ENCODE assay signal across 8 cellular contexts in the genomic region with DNA sequence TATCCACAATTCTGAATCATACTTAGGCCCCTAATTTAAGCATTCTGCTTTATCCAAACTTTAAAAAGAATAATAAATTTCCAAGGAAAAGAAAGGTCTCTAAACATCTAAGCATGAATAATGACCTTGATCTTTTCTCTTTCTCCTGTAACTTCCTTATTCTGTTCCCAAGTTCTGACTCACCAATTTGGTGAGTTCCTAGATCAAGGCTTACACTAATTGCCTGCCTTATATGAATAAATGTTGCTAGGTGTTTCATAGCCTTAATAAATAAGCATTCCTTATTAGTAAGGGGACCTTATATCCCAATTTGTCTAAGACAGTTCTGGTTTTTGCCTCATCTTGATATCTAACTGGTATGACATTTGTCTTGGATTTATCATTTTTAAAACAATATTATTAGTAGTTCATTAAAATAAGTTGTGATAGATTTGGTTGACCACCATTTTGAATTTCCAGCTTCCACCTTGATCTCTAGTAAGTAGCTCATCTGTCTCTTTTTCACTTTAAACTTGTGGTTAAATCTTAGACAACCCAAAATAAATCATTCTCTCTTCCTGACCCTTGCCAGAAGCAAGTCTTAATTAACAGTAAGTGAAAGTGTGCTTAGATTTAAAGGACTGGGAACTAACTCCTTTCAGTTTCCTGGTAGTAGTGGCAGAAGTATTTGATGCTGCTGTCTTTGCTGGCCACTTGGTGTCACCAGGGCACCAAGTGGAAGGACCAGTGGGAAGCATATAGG.
DNase-seq lines count a peak whose midpoint lies in the region; ATAC-seq and TF ChIP-seq lines count a peak whose summit lies in the region.

No MANE protein-coding gene starts in this region.

- CTCF ChIA-PET in activated CD8-positive, alpha-beta T cell treated with anti-CD3 and anti-CD28 coated beads for 36 hours (lab: Charles Lee) = interaction anchor here (0.7 to 2.5 kb wide), 10 partner anchors 11 to 345 kb away, joined by 3 to 11 read pairs (median 4); a partner anchor contains a TSS
- CTCF ChIA-PET in activated CD8-positive, alpha-beta T cell treated with anti-CD3 and anti-CD28 coated beads, Interleukin-2, amount 10 ng/mL, durations not matched to agents 7 days and 5 days (lab: Charles Lee) = interaction anchor here (0.8 to 2.4 kb wide), 7 partner anchors 11 to 187 kb away, joined by 3 to 15 read pairs (median 4); no protein-coding TSS in a partner anchor
- CTCF ChIA-PET in activated CD4-positive, alpha-beta T cell treated with anti-CD3 and anti-CD28 coated beads for 36 hours (lab: Charles Lee) = interaction anchor here (0.9 to 1.5 kb wide), 5 partner anchors 11 to 349 kb away, joined by 3 to 4 read pairs (median 3); no protein-coding TSS in a partner anchor

- H3K9me3 Mint-ChIP-seq in activated CD8-positive, alpha-beta T cell treated with anti-CD3 and anti-CD28 coated beads for 36 hours = no peaks in the 10 kb centered on the region
- H3K9me3 Mint-ChIP-seq in activated CD8-positive, alpha-beta T cell treated with anti-CD3 and anti-CD28 coated beads, Interleukin-2, amount 10 ng/mL, durations not matched to agents 7 days and 5 days (ENCODE audit: insufficient read depth) = no peaks in the 10 kb centered on the region
- H3K9me3 Mint-ChIP-seq in type B pancreatic cell (no peaks in the 10 kb centered on the region), glutamatergic neuron (ENCODE audit: unreplicated experiment) (peaks cover 2% of the 10 kb centered on the region)
- H3K9me3 Mint-ChIP-seq in activated CD4-positive, alpha-beta T cell treated with anti-CD3 and anti-CD28 coated beads for 36 hours (ENCODE audit: low read depth) = no peaks in the 10 kb centered on the region

- intact Hi-C loops in activated CD8-positive, alpha-beta T cell treated with anti-CD3 and anti-CD28 coated beads for 36 hours (cut with micrococcal nuclease) = no loop called here
- intact Hi-C loops in left ventricle myocardium superior (cut with micrococcal nuclease) = loop anchor here (10.0 kb wide), 1 partner anchor 146 kb away; a partner anchor contains a TSS
- intact Hi-C loops in activated CD4-positive, alpha-beta T cell treated with anti-CD3 and anti-CD28 coated beads for 36 hours (cut with DNase I, micrococcal nuclease) = loop anchor here in 1 of 2 experiments (1.0 kb wide), 1 partner anchor 182 kb away; no protein-coding TSS in a partner anchor

- peaks cover 15% of the 10 kb centered on the region for H3K4me1 Mint-ChIP-seq in activated CD8-positive, alpha-beta T cell treated with anti-CD3 and anti-CD28 coated beads for 36 hours (ENCODE audit: low read depth)
- peaks cover 2% of the 10 kb centered on the region for H3K4me1 Mint-ChIP-seq in activated CD8-positive, alpha-beta T cell treated with anti-CD3 and anti-CD28 coated beads, Interleukin-2, amount 10 ng/mL, durations not matched to agents 7 days and 5 days (ENCODE audit: low read depth)
- H3K4me1 Mint-ChIP-seq in type B pancreatic cell (ENCODE audit: unreplicated experiment) (peaks cover 19% of the 10 kb centered on the region), glutamatergic neuron (ENCODE audit: low read depth, unreplicated experiment) (peaks cover 26% of the 10 kb centered on the region)
- H3K4me1 Mint-ChIP-seq in activated CD4-positive, alpha-beta T cell treated with anti-CD3 and anti-CD28 coated beads for 36 hours = peaks cover 21% of the 10 kb centered on the region

- ATAC-seq in activated CD8-positive, alpha-beta T cell treated with anti-CD3 and anti-CD28 coated beads for 36 hours = no peak
- no peak for ATAC-seq in activated CD8-positive, alpha-beta T cell treated with anti-CD3 and anti-CD28 coated beads, Interleukin-2, amount 10 ng/mL, durations not matched to agents 7 days and 5 days
- ATAC-seq in SK-N-SH treated with all-trans-retinoic acid at 6 μM for 48 hours = peak; percentile 37
- ATAC-seq in left ventricle myocardium superior = peak; percentile 67
- no peak for ATAC-seq in activated CD4-positive, alpha-beta T cell treated with anti-CD3 and anti-CD28 coated beads for 36 hours

- peaks cover 1% of the 10 kb centered on the region for H3K36me3 Mint-ChIP-seq in activated CD8-positive, alpha-beta T cell treated with anti-CD3 and anti-CD28 coated beads for 36 hours (ENCODE audit: low read depth)
- H3K36me3 Mint-ChIP-seq in activated CD8-positive, alpha-beta T cell treated with anti-CD3 and anti-CD28 coated beads, Interleukin-2, amount 10 ng/mL, durations not matched to agents 7 days and 5 days (ENCODE audit: low read depth) = peaks cover 2% of the 10 kb centered on the region
- peaks cover 4% of the 10 kb centered on the region for H3K36me3 Mint-ChIP-seq in type B pancreatic cell
- no peaks in the 10 kb centered on the region for H3K36me3 Mint-ChIP-seq in glutamatergic neuron (ENCODE audit: unreplicated experiment)
- H3K36me3 Mint-ChIP-seq in activated CD4-positive, alpha-beta T cell treated with anti-CD3 and anti-CD28 coated beads for 36 hours (ENCODE audit: low read depth) = peaks cover 2% of the 10 kb centered on the region

- POLR2A ChIA-PET in activated CD8-positive, alpha-beta T cell treated with anti-CD3 and anti-CD28 coated beads for 36 hours (lab: Charles Lee) = interaction anchor here (0.6 kb wide), 1 partner anchor 87 kb away, joined by 3 read pairs; no protein-coding TSS in a partner anchor
- POLR2A ChIA-PET in activated CD8-positive, alpha-beta T cell treated with anti-CD3 and anti-CD28 coated beads, Interleukin-2, amount 10 ng/mL, durations not matched to agents 7 days and 5 days (lab: Charles Lee) = interaction anchor here (0.6 kb wide), 1 partner anchor 310 kb away, joined by 3 read pairs; no protein-coding TSS in a partner anchor
- POLR2A ChIA-PET in activated CD4-positive, alpha-beta T cell treated with anti-CD3 and anti-CD28 coated beads for 36 hours (lab: Charles Lee) = no interaction called here

- no peak overlapping the region for H3K27ac Mint-ChIP-seq in activated CD8-positive, alpha-beta T cell treated with anti-CD3 and anti-CD28 coated beads for 36 hours
- H3K27ac Mint-ChIP-seq in activated CD8-positive, alpha-beta T cell treated with anti-CD3 and anti-CD28 coated beads, Interleukin-2, amount 10 ng/mL, durations not matched to agents 7 days and 5 days = no peak overlapping the region
- H3K27ac Mint-ChIP-seq in type B pancreatic cell = peak overlapping the region; percentile 65
- H3K27ac Mint-ChIP-seq in glutamatergic neuron (ENCODE audit: unreplicated experiment) = no peak overlapping the region
- H3K27ac Mint-ChIP-seq in activated CD4-positive, alpha-beta T cell treated with anti-CD3 and anti-CD28 coated beads for 36 hours = no peak overlapping the region

- TF ChIP-seq CTCF in activated CD8-positive, alpha-beta T cell treated with anti-CD3 and anti-CD28 coated beads for 36 hours (IDR thresholded peaks at IDR 0.05) = peak; percentile 31
- TF ChIP-seq CTCF in type B pancreatic cell (conservative IDR thresholded peaks at IDR 0.05) (peak; percentile 53), glutamatergic neuron (IDR thresholded peaks at IDR 0.05; ENCODE audit: partially characterized antibody, unreplicated experiment) (no peak)

- no peak overlapping the region for H3K4me3 Mint-ChIP-seq in activated CD8-positive, alpha-beta T cell treated with anti-CD3 and anti-CD28 coated beads for 36 hours
- H3K4me3 Mint-ChIP-seq in activated CD8-positive, alpha-beta T cell treated with anti-CD3 and anti-CD28 coated beads, Interleukin-2, amount 10 ng/mL, durations not matched to agents 7 days and 5 days = no peak overlapping the region
- H3K4me3 Mint-ChIP-seq in type B pancreatic cell (no peak overlapping the region), glutamatergic neuron (ENCODE audit: unreplicated experiment) (no peak overlapping the region)
- H3K4me3 Mint-ChIP-seq in activated CD4-positive, alpha-beta T cell treated with anti-CD3 and anti-CD28 coated beads for 36 hours = no peak overlapping the region

- H3K27me3 Mint-ChIP-seq in activated CD8-positive, alpha-beta T cell treated with anti-CD3 and anti-CD28 coated beads for 36 hours = no peaks in the 10 kb centered on the region
- H3K27me3 Mint-ChIP-seq in activated CD8-positive, alpha-beta T cell treated with anti-CD3 and anti-CD28 coated beads, Interleukin-2, amount 10 ng/mL, durations not matched to agents 7 days and 5 days (ENCODE audit: low read depth) = no peaks in the 10 kb centered on the region
- no peaks in the 10 kb centered on the region for H3K27me3 Mint-ChIP-seq in type B pancreatic cell
- no peaks in the 10 kb centered on the region for H3K27me3 Mint-ChIP-seq in glutamatergic neuron (ENCODE audit: unreplicated experiment)
- H3K27me3 Mint-ChIP-seq in activated CD4-positive, alpha-beta T cell treated with anti-CD3 and anti-CD28 coated beads for 36 hours = no peaks in the 10 kb centered on the region

- peak; percentile 7 for DNase-seq in activated CD8-positive, alpha-beta T cell treated with anti-CD3 and anti-CD28 coated beads for 36 hours
- DNase-seq in activated CD8-positive, alpha-beta T cell treated with anti-CD3 and anti-CD28 coated beads, Interleukin-2, amount 10 ng/mL, durations not matched to agents 7 days and 5 days = no peak
- no peak for DNase-seq in left ventricle myocardium superior
- DNase-seq in type B pancreatic cell (ENCODE audit: extremely low spot score, unreplicated experiment) = no peak
- DNase-seq in glutamatergic neuron = no peak
- DNase-seq in T1000 (lab: John Stamatoyannopoulos, UW) = no peak
- no peak for DNase-seq in activated CD4-positive, alpha-beta T cell treated with anti-CD3 and anti-CD28 coated beads for 36 hours

TF ChIP-seq in SK-N-SH treated with all-trans-retinoic acid at 6 μM for 48 hours, 23 proteins besides CTCF, POLR2A, EP300 and RAD21:
- TF ChIP-seq ZC3H10 (CRISPR knock-in tag; IDR thresholded peaks at IDR 0.05) (0 out of 2 replicates have a peak, but pooled peaks have one; percentile 45), CSDC2 (CRISPR knock-in tag; IDR thresholded peaks at IDR 0.05) (no peak)

Comparison
In these comparisons a context has a peak if more than half of its experiments do, and no peak if none do; other contexts are left out.
1. ATAC-seq: peak in SK-N-SH treated with all-trans-retinoic acid at 6 μM for 48 hours (single experiment) and left ventricle myocardium superior (single experiment); none in activated CD8-positive, alpha-beta T cell treated with anti-CD3 and anti-CD28 coated beads for 36 hours (single experiment), activated CD8-positive, alpha-beta T cell treated with anti-CD3 and anti-CD28 coated beads, Interleukin-2, amount 10 ng/mL, durations not matched to agents 7 days and 5 days (single experiment) and activated CD4-positive, alpha-beta T cell treated with anti-CD3 and anti-CD28 coated beads for 36 hours (single experiment).